Comparison of ENCODE assay signal across 8 cellular contexts in the genomic region with DNA sequence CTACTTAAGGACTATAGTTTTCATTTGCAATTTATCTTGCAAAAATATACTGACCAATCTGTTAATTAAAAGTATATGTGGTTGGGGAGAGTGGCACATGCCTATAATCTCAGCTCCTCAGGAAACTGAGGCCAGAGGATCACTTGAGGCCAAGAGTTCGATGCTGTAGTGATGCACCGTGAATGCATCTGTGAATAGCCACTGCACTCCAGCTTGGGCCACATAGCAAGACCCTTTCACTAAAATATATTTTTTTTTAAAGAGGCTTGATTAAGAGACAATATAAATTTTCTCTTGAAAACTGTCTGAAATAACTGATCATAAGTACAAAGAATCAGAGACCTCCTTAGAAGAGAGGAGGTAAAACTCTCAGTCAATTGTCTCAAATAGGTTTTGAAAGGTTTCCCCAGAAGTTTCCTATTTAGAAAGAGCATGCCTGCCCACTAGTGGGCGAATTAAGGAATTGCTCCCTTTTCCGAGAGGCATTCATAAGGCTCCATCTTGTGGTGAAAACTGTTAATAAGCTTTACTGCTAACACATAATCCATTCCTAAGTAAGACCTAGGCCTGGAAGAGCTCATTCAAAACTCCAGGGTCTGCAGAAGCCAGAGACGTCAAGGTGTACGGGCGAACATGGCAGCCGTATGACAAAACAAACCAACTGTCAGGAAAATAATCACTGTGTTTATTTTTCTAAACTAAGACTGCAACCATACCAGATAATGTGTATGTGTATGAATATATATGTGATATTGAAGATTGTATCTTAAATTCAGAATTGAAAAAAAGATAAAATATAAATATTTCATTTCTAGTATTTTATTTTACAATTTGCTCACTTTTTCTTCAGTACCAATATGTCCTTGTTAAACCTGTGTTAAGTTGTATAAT. TPM values are rescaled to one million over a fixed set of nuclear protein-coding genes. Genes with fewer than 3 reads are reported as not detected.
A peak's percentile ranks its signal among the peaks of the same experiment; 100 is the strongest.
DNase-seq lines count a peak whose midpoint lies in the region; ATAC-seq and TF ChIP-seq lines count a peak whose summit lies in the region.

No MANE protein-coding gene starts in this region.

- no peak overlapping the region for H3K27ac ChIP-seq in PC-3 (ENCODE audit: low read length)

- BruUV-seq in PC-3 (replicated peaks; lab: Mats Ljungman, UMichigan) = no TSS peak

- H3K4me3 ChIP-seq in PC-3 (ENCODE audit: low read length) (no peak overlapping the region), fibroblast of pulmonary artery (replicated peaks; ENCODE audit: low read depth, low read length) (no peak overlapping the region)

- no peaks in the 10 kb centered on the region for H3K36me3 Mint-ChIP-seq in type B pancreatic cell

- no peak overlapping the region for H3K9ac ChIP-seq in PC-3 (ENCODE audit: low read length)

- intact Hi-C loops in PC-3 (cut with micrococcal nuclease) = loop anchor here (1.0 to 10.0 kb wide), 4 partner anchors 207 to 610 kb away; no protein-coding TSS in a partner anchor

- no peak overlapping the region for H2AFZ ChIP-seq in PC-3 (ENCODE audit: low read length)

- H3K4me3 Mint-ChIP-seq in type B pancreatic cell = no peak overlapping the region

- no peaks in the 10 kb centered on the region for H3K4me1 Mint-ChIP-seq in type B pancreatic cell (ENCODE audit: unreplicated experiment)

- no peaks in the 10 kb centered on the region for H3K4me1 ChIP-seq in PC-3 (ENCODE audit: insufficient read depth, low read length)

- no peaks in the 10 kb centered on the region for H3K9me3 ChIP-seq in PC-3 (ENCODE audit: low read length)

- no peaks in the 10 kb centered on the region for H4K20me1 ChIP-seq in PC-3 (ENCODE audit: low read length)

- TF ChIP-seq CTCF in PC-3 (conservative IDR thresholded peaks at IDR 0.05; ENCODE audit: low read depth, low read length) (peak; percentile 100), fibroblast of pulmonary artery (IDR thresholded peaks at IDR 0.05; ENCODE audit: low read length, missing control alignments) (no peak), type B pancreatic cell (conservative IDR thresholded peaks at IDR 0.05) (peak; percentile 100)

- no peaks in the 10 kb centered on the region for H3K9me3 Mint-ChIP-seq in type B pancreatic cell

- peaks cover 8% of the 10 kb centered on the region for H3K27me3 Mint-ChIP-seq in type B pancreatic cell

- no peak overlapping the region for H3K4me2 ChIP-seq in PC-3 (ENCODE audit: low read length)

- H3F3A ChIP-seq in PC-3 (ENCODE audit: low read length, unreplicated experiment) = no peaks in the 10 kb centered on the region

- H3K9me2 ChIP-seq in PC-3 (replicated peaks; ENCODE audit: low read length) = no peaks in the 10 kb centered on the region

- ATAC-seq in PC-3 = peak; percentile 81

- no peaks in the 10 kb centered on the region for H3K79me2 ChIP-seq in PC-3 (ENCODE audit: low read length)

- H3K27ac Mint-ChIP-seq in type B pancreatic cell = no peak overlapping the region

- peak; percentile 66 for DNase-seq in GF-D8 (lab: John Stamatoyannopoulos, UW)
- peak; percentile 20 for DNase-seq in GOT3 (lab: John Stamatoyannopoulos, UW)
- DNase-seq in Kasumi-1 (lab: John Stamatoyannopoulos, UW) = peak; percentile 94 to 96
- DNase-seq in PC-3 = peak; percentile 91
- DNase-seq in activated T-cell treated with anti-CD3 and anti-CD28 coated beads, Interleukin-2, amount 50 U/mL, for 48 hours = peak; percentile 57 to 69
- DNase-seq in fibroblast of pulmonary artery (ENCODE audit: low read depth) = peak; percentile 93
- DNase-seq in non-pigmented ciliary epithelial cell (ENCODE audit: low read depth) = peak; percentile 55
- no peak for DNase-seq in type B pancreatic cell (ENCODE audit: extremely low spot score, unreplicated experiment)

- H3K27me3 ChIP-seq in PC-3 (ENCODE audit: low read length) = peaks cover 6% of the 10 kb centered on the region; the same call in 1 of the 2 replicates

- CTCF ChIA-PET in PC-3 (lab: Charles Lee) = interaction anchor here (0.5 to 1.9 kb wide), 21 partner anchors 9 to 586 kb away, joined by 3 to 28 read pairs (median 4); a partner anchor contains a TSS

- POLR2A ChIA-PET in PC-3 (lab: Charles Lee; ENCODE audit: unreplicated experiment) = interaction anchor here (0.6 kb wide), 1 partner anchor 22 kb away, joined by 3 read pairs; no protein-coding TSS in a partner anchor

- H3K36me3 ChIP-seq in PC-3 (ENCODE audit: low read depth, low read length) = peaks cover 2% of the 10 kb centered on the region; the same call in 1 of the 2 replicates

RNA-seq across cellular contexts. Expression of a gene that starts 6.8 kb away (rescaled TPM):
- total RNA-seq in PC-3 (2014; rRNA removed) = not detected in 2 replicates
- not detected in 2 replicates for total RNA-seq in type B pancreatic cell (ENCODE audit: low replicate concordance)

RNA-seq across cellular contexts. Expression of a gene that starts 31.8 kb away (rescaled TPM):
- not detected in 2 replicates for total RNA-seq in PC-3 (2014; rRNA removed)
- not detected in 2 replicates for total RNA-seq in type B pancreatic cell (ENCODE audit: low replicate concordance)

RNA-seq across cellular contexts. Expression of a gene that starts 48.2 kb away (rescaled TPM):
- 111 and 117 TPM in 2 replicates for total RNA-seq in PC-3 (2014; rRNA removed)
- total RNA-seq in type B pancreatic cell (ENCODE audit: low replicate concordance) = 110 and 155 TPM in 2 replicates
